In the genomic region with DNA sequence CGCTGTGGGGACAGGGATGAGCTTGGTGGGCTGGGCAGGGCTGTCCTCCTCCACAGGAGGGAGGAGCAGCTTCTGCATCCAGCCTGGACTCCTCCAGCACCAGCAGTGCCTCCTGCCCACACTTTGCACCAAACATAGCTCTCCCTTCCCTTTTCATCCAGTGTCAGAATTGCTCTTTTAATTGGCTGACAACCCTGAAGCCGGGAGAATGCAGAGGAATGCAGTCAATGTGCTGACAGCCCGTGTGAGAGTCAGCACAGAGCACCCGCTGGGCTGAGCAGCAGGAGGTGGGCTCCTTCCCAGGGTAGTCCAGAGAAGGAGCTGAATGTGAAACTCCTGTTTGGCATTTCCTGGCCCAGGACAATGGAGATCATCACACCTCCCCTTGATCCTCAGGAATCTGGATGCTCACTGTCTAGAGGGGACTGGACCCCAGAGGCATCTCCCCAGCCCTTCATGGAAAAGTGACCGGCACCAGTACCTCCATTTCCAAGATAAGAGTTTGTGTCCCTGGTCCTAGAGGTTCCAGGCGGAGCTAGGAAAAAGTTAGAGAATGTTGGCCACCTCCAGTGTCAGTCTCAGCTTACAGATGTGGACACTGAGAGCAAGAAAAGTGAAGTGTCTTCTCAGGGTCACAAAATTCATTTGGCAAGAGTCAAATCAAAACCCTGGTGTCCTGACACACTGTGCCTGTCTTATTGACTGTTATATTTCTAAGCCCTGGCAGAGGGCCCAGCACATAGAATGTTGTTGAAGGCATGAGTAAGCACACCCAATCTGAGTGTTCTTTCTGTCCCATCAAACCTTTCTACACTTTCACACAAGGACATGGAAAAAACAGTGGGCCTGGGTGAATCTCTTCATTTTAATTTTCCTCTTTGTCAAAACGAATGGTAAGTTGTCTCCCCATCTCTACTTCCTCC, we compare ENCODE assay signal across 10 cellular contexts.
DNase-seq lines count a peak whose midpoint lies in the region; ATAC-seq lines count a peak whose summit lies in the region.
"Had no signal": no experiment of that assay in that cellular context is flagged by ENCODE, and none has a peak within 500 bp of the region (broad histone marks: within the 10 kb centered on the region; RNA-seq: fewer than 3 reads in every experiment).

No MANE protein-coding gene starts in this region.

- H3K9me3 Mint-ChIP-seq in activated CD4-positive, alpha-beta memory T cell treated with anti-CD3 and anti-CD28 coated beads for 36 hours = peaks cover 7% of the 10 kb centered on the region
- H3K9me3 Mint-ChIP-seq in stimulated activated effector memory CD8-positive, alpha-beta T cell treated with anti-CD3 and anti-CD28 coated beads, Interleukin-12 subunit alpha, Interleukin-12 subunit beta, amount 100 ng/mL, for 72 hours = peaks cover 6% of the 10 kb centered on the region

- POLR2A ChIA-PET in activated CD4-positive, alpha-beta memory T cell treated with anti-CD3 and anti-CD28 coated beads for 36 hours (lab: Charles Lee) = no interaction called here

- H3K27me3 Mint-ChIP-seq in activated CD4-positive, alpha-beta memory T cell treated with anti-CD3 and anti-CD28 coated beads for 36 hours = peaks cover under 1% of the 10 kb centered on the region

- CTCF ChIA-PET in activated CD4-positive, alpha-beta memory T cell treated with anti-CD3 and anti-CD28 coated beads for 36 hours (lab: Charles Lee) = interaction anchor here (1.3 to 1.4 kb wide), 2 partner anchors 76 to 202 kb away, joined by 4 read pairs; a partner anchor contains a TSS

- H3K36me3 Mint-ChIP-seq in activated CD4-positive, alpha-beta memory T cell treated with anti-CD3 and anti-CD28 coated beads for 36 hours = peaks cover 10% of the 10 kb centered on the region
- H3K36me3 Mint-ChIP-seq in stimulated activated effector memory CD8-positive, alpha-beta T cell treated with anti-CD3 and anti-CD28 coated beads, Interleukin-12 subunit alpha, Interleukin-12 subunit beta, amount 100 ng/mL, for 72 hours = no peaks in the 10 kb centered on the region

- no peak overlapping the region for H3K4me3 Mint-ChIP-seq in activated CD4-positive, alpha-beta memory T cell treated with anti-CD3 and anti-CD28 coated beads for 36 hours
- H3K4me3 Mint-ChIP-seq in stimulated activated effector memory CD8-positive, alpha-beta T cell treated with anti-CD3 and anti-CD28 coated beads, Interleukin-12 subunit alpha, Interleukin-12 subunit beta, amount 100 ng/mL, for 72 hours = no peak overlapping the region

- intact Hi-C loops in activated CD4-positive, alpha-beta memory T cell treated with anti-CD3 and anti-CD28 coated beads for 36 hours (cut with micrococcal nuclease) = loop anchor here (1.0 to 5.0 kb wide), 5 partner anchors 34 to 1712 kb away; a partner anchor contains a TSS
- intact Hi-C loops in Right ventricle myocardium inferior (cut with DNase I) = loop anchor here (1.0 to 5.0 kb wide), 4 partner anchors 14 to 201 kb away; no protein-coding TSS in a partner anchor

- H3K27ac Mint-ChIP-seq in activated CD4-positive, alpha-beta memory T cell treated with anti-CD3 and anti-CD28 coated beads for 36 hours = peak overlapping the region; percentile 42
- peak overlapping the region; percentile 11 for H3K27ac Mint-ChIP-seq in stimulated activated effector memory CD8-positive, alpha-beta T cell treated with anti-CD3 and anti-CD28 coated beads, Interleukin-12 subunit alpha, Interleukin-12 subunit beta, amount 100 ng/mL, for 72 hours

- ATAC-seq in Right ventricle myocardium inferior (peak; percentile 90), HG03280 (IDR thresholded peaks at IDR 0.05; ENCODE audit: unreplicated experiment) (no peak)
- peak; percentile 84 for ATAC-seq in stimulated activated effector memory CD8-positive, alpha-beta T cell treated with anti-CD3 and anti-CD28 coated beads, Interleukin-12 subunit alpha, Interleukin-12 subunit beta, amount 100 ng/mL, for 72 hours

- peaks cover 34% of the 10 kb centered on the region for H3K4me1 Mint-ChIP-seq in activated CD4-positive, alpha-beta memory T cell treated with anti-CD3 and anti-CD28 coated beads for 36 hours (ENCODE audit: low read depth)
- peaks cover 30% of the 10 kb centered on the region for H3K4me1 Mint-ChIP-seq in stimulated activated effector memory CD8-positive, alpha-beta T cell treated with anti-CD3 and anti-CD28 coated beads, Interleukin-12 subunit alpha, Interleukin-12 subunit beta, amount 100 ng/mL, for 72 hours

- peak; percentile 71 for DNase-seq in HT1080 (ENCODE audit: low read depth)
- peak; percentile 67 for DNase-seq in activated CD4-positive, alpha-beta memory T cell treated with anti-CD3 and anti-CD28 coated beads for 36 hours
- DNase-seq in Right ventricle myocardium inferior (ENCODE audit: missing footprints) = peak; percentile 74
- no peak for DNase-seq in stimulated activated effector memory CD8-positive, alpha-beta T cell treated with anti-CD3 and anti-CD28 coated beads, Interleukin-12 subunit alpha, Interleukin-12 subunit beta, amount 100 ng/mL, for 72 hours (ENCODE audit: low spot score in 2 of 2)
- DNase-seq in stimulated activated naive CD4-positive, alpha-beta T cell (lab: John Stamatoyannopoulos, UW) = no peak
- no peak for DNase-seq in HT-29 (ENCODE audit: low spot score)
- DNase-seq: activated T-cell treated with anti-CD3 and anti-CD28 coated beads for 4 hours; NCI-H526 treated with DMSO at 0.1 percent for 48 hours; stimulated activated CD4-positive, alpha-beta T cell treated with anti-CD3 and anti-CD28 coated beads, Interleukin-12 subunit alpha, Interleukin-12 subunit beta, amount 100 ng/mL, for 4 hours had no signal

Comparison
In these comparisons a context has a peak if more than half of its experiments do, and no peak if none do; other contexts are left out.
1. DNase-seq: peak in HT1080 (single experiment), activated CD4-positive, alpha-beta memory T cell treated with anti-CD3 and anti-CD28 coated beads for 36 hours (single experiment) and Right ventricle myocardium inferior (single experiment); none in stimulated activated effector memory CD8-positive, alpha-beta T cell treated with anti-CD3 and anti-CD28 coated beads, Interleukin-12 subunit alpha, Interleukin-12 subunit beta, amount 100 ng/mL, for 72 hours (0 of 2), stimulated activated naive CD4-positive, alpha-beta T cell (0 of 6) and HT-29 (single experiment).